18 cellular contexts compared by ENCODE assay signal in the genomic region with DNA sequence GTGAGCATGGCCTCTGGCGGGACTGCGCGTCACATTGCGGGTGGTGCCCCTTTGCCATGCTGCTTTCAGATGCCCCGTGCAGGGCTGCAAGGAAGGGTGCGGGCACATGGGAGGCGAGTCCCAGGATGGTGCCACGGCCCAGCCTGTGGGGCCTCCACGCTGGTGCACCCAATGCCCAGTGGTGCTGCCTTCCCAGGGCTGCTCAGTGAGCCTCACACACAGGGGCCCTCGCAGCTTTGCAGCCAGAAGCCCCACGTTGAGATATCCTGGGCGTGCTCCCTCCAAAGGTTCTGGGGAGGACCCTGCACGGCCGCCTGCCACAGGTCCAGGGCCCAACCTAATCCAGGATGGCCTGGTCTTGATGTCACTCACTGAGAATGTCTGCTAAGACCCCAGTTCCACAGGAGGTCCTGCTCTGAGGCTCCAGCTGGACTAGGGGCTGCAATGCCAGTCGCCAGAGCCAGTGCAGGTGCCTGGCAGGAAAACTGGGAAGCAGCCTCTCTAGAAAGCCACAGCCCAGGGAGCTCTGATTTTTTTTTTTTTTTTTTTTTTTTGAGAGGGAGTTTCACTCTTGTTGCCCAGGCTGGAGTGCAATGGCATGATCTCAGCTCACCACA. TPM values are rescaled to one million over a fixed set of nuclear protein-coding genes. Genes with fewer than 3 reads are reported as not detected.
"Had no signal": no experiment of that assay in that cellular context is flagged by ENCODE, and none has a peak within 500 bp of the region (broad histone marks: within the 10 kb centered on the region; RNA-seq: fewer than 3 reads in every experiment).

No MANE protein-coding gene starts in this region.

- H3K9me3 Mint-ChIP-seq: activated T-cell treated with anti-CD3 and anti-CD28 coated beads, Interleukin-2, amount 50 U/mL, for 72 hours; effector memory CD8-positive, alpha-beta T cell; T-helper 1 cell treated with Interleukin-12 subunit alpha and Interleukin-12 subunit beta and Interleukin-4 antibody, amounts not matched to agents 30 μg/mL and 1 μg/mL, for 36 hours; WTC11 had no signal

- DNase-seq: activated CD4-positive, alpha-beta T cell treated with anti-CD3 and anti-CD28 coated beads for 48 hours; activated naive CD4-positive, alpha-beta T cell; activated T-cell treated with anti-CD3 and anti-CD28 coated beads, Interleukin-2, amount 50 U/mL, for 72 hours; cortex of kidney; effector memory CD8-positive, alpha-beta T cell; kidney glomerular epithelial cell; lower lobe of right lung; midbrain; SHP77 treated with DMSO at 0.1 percent for 48 hours; stimulated activated naive CD4-positive, alpha-beta T cell had no signal

- H3K9me3 ChIP-seq: lower lobe of right lung, right atrium auricular region had no signal

- H3K4me3 Mint-ChIP-seq: activated T-cell treated with anti-CD3 and anti-CD28 coated beads, Interleukin-2, amount 50 U/mL, for 72 hours; effector memory CD8-positive, alpha-beta T cell; T-helper 1 cell treated with Interleukin-12 subunit alpha and Interleukin-12 subunit beta and Interleukin-4 antibody, amounts not matched to agents 30 μg/mL and 1 μg/mL, for 36 hours; WTC11 had no signal

- H3K27me3 ChIP-seq: right atrium auricular region had no signal

- ATAC-seq: activated T-cell treated with anti-CD3 and anti-CD28 coated beads, Interleukin-2, amount 50 U/mL, for 72 hours; effector memory CD8-positive, alpha-beta T cell; WTC11 had no signal

- H3K27ac Mint-ChIP-seq: activated T-cell treated with anti-CD3 and anti-CD28 coated beads, Interleukin-2, amount 50 U/mL, for 72 hours; effector memory CD8-positive, alpha-beta T cell; T-helper 1 cell treated with Interleukin-12 subunit alpha and Interleukin-12 subunit beta and Interleukin-4 antibody, amounts not matched to agents 30 μg/mL and 1 μg/mL, for 36 hours; WTC11 had no signal

- H3K4me1 Mint-ChIP-seq: WTC11 had no signal

- H3K36me3 ChIP-seq: cardiac muscle cell had no signal

- H3K27me3 Mint-ChIP-seq: effector memory CD8-positive, alpha-beta T cell had no signal

- H3K4me3 ChIP-seq: cardiac muscle cell, hepatocyte, lower lobe of right lung, right atrium auricular region, smooth muscle cell had no signal

- H3K27ac ChIP-seq: cardiac muscle cell, hepatocyte, lower lobe of right lung, right atrium auricular region had no signal

RNA-seq across cellular contexts. Expression of gene PRSS38, which starts 34.1 kb away (rescaled TPM):
- total RNA-seq: activated T-cell treated with anti-CD3 and anti-CD28 coated beads, Interleukin-2, amount 50 U/mL, for 72 hours; cardiac muscle cell; epithelial cell of proximal tubule; hepatocyte; lower lobe of right lung; right atrium auricular region; smooth muscle cell; WTC11 had no signal
- polyA plus RNA-seq: cardiac muscle cell, hepatocyte, smooth muscle cell, thymus had no signal
